Comparison of ENCODE assay signal across 31 cellular contexts in the genomic region with DNA sequence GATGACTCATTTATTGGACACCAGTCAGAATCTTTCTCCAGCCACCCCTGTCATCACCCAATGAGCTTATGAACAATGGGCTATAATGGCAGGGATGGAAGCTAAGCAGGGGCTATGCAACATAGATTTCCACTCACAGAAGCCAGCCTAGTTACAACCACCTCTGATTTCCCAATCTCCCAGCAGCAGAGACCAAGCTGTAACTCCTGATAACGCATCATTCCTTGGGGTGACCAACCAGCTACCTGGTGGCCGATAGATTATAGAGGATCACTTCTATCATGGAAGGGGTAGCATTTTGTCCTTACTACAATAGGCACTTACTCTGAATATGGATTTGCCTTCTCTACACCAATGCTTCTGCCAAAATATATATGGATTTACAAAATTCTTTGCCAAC.
"Had no signal": no experiment of that assay in that cellular context is flagged by ENCODE, and none has a peak within 500 bp of the region (broad histone marks: within the 10 kb centered on the region; RNA-seq: fewer than 3 reads in every experiment).

No MANE protein-coding gene starts in this region.

- H3K27me3 ChIP-seq: MG63 had no signal

- DNase-seq: Karpas-422, Kasumi-1, MG63, MM.1S, MV-4-11, NCI-H1048, NCI-H1092, NCI-H1092 treated with DMSO at 0.1 percent for 48 hours, NCI-H1105, NCI-H1105 treated with DMSO at 0.1 percent for 48 hours, NCI-H1417, NCI-H1417 treated with DMSO at 0.1 percent for 48 hours, NCI-H1436, NCI-H1436 treated with DMSO at 0.1 percent for 48 hours, NCI-H146, NCI-H1694, NCI-H187, NCI-H187 treated with DMSO at 0.1 percent for 48 hours, NCI-H1930, NCI-H2029, NCI-H2029 treated with DMSO at 0.1 percent for 48 hours, NCI-H2081, NCI-H2081 treated with DMSO at 0.1 percent for 48 hours, NCI-H2107, NCI-H2227 treated with DMSO at 0.1 percent for 48 hours, NCI-H226, NCI-H345, NCI-H446, NCI-H446 treated with DMSO at 0.1 percent for 48 hours, NCI-H510A, NCI-H510A treated with DMSO at 0.1 percent for 48 hours had no signal

- H3K4me3 ChIP-seq: MG63 had no signal

- H3K36me3 ChIP-seq: MG63 had no signal
